In the genomic region with DNA sequence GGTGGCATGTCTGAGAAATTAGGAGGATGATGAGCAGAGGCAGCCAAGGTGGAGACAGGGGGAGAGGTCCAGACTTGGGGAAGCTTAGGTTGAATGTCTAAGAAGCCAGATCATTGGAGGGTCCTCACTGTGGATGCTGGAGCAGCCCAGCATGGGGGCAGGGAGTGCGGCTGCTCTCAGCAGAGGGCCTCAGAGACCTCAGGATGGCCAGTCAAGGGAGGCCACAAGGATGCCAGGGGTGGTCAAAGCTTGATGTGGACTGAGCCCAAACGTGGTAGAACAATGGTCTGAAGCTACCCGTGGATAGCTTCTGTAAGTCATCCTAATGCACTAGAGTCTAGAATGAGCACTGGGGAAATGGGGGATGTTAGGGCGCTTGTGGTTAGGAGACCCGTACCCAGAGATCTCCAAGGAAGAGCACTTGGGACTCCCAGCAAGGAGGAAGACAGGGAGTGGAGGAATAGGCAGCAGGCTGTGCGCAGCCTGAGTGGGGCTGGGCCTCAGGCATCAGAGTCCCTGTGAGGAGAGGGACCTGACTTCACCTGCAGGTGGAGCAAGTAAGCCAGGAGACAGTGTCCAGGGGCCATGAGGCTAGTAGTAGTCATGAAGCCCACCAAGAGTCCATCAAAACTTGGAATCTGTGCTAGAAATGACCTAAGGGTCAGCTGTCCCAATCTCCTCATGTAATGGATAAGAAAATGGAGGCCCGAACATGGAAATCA, we compare ENCODE assay signal across 10 cellular contexts. TPM values are rescaled to one million over a fixed set of nuclear protein-coding genes. Genes with fewer than 3 reads are reported as not detected.
DNase-seq lines count a peak whose midpoint lies in the region; ATAC-seq and TF ChIP-seq lines count a peak whose summit lies in the region.
"Had no signal": no experiment of that assay in that cellular context is flagged by ENCODE, and none has a peak within 500 bp of the region (broad histone marks: within the 10 kb centered on the region; RNA-seq: fewer than 3 reads in every experiment).

No MANE protein-coding gene starts in this region.

- no peak for ATAC-seq in GM19452 (IDR thresholded peaks at IDR 0.05; ENCODE audit: unreplicated experiment)
- ATAC-seq in activated naive CD8-positive, alpha-beta T cell treated with anti-CD3 and anti-CD28 coated beads, Interleukin-2, amount 50 U/mL, for 24 hours = no peak

- H3K9ac ChIP-seq in GM23248 = no peak overlapping the region

- 54 to 61% methylated on average over 7 of the region's 7 CpGs for WGBS in GM23248 (ENCODE audit: low coverage in 1 of 2, low lambda C conversion rate in 2 of 2, missing lambda C conversion rate in 2 of 2), 2 experiments
- WGBS in prostate gland = 84% methylated on average over 7 of the region's 7 CpGs

- H3K36me3 ChIP-seq in GM23248 (ENCODE audit: low read depth) (no peaks in the 10 kb centered on the region), prostate gland (no peaks in the 10 kb centered on the region)

- H3K27ac ChIP-seq in C4-2B (no peak overlapping the region), GM23248 (no peak overlapping the region), prostate gland (no peak overlapping the region)

- H3K4me3 Mint-ChIP-seq in activated naive CD8-positive, alpha-beta T cell treated with anti-CD3 and anti-CD28 coated beads, Interleukin-2, amount 50 U/mL, for 24 hours = no peak overlapping the region

- peaks cover 21% of the 10 kb centered on the region for H3K27me3 Mint-ChIP-seq in activated naive CD8-positive, alpha-beta T cell treated with anti-CD3 and anti-CD28 coated beads, Interleukin-2, amount 50 U/mL, for 24 hours

- H3K27me3 ChIP-seq in GM23248 (replicated peaks; ENCODE audit: insufficient read depth) (peaks cover 32% of the 10 kb centered on the region), prostate gland (replicated peaks; ENCODE audit: insufficient read depth) (no peaks in the 10 kb centered on the region)

- H3K4me3 ChIP-seq in GM23248 (no peak overlapping the region), prostate gland (no peak overlapping the region)

- H3K9me3 ChIP-seq in GM23248 (ENCODE audit: low read depth) = no peaks in the 10 kb centered on the region
- H3K9me3 ChIP-seq in prostate gland = no peaks in the 10 kb centered on the region

- no peaks in the 10 kb centered on the region for H3K9me3 Mint-ChIP-seq in activated naive CD8-positive, alpha-beta T cell treated with anti-CD3 and anti-CD28 coated beads, Interleukin-2, amount 50 U/mL, for 24 hours

- H3K79me2 ChIP-seq in GM23248 (ENCODE audit: insufficient read depth) = no peaks in the 10 kb centered on the region

- H2AFZ ChIP-seq in GM23248 = no peak overlapping the region

- H3K4me2 ChIP-seq in GM23248 (ENCODE audit: unreplicated experiment) = no peak overlapping the region

- TF ChIP-seq CTCF in C4-2B (conservative IDR thresholded peaks at IDR 0.05) (peak; percentile 26), prostate gland (IDR thresholded peaks at IDR 0.05) (peak in 1 of 4 experiments; percentile 30)

- H3K4me1 Mint-ChIP-seq in activated naive CD8-positive, alpha-beta T cell treated with anti-CD3 and anti-CD28 coated beads, Interleukin-2, amount 50 U/mL, for 24 hours = peaks cover 6% of the 10 kb centered on the region

- intact Hi-C loops in prostate gland (cut with DNase I) = loop anchor here (5.0 kb wide), 1 partner anchor 214 kb away; the partner anchor contains the start of gene S100A2

- H3K27ac Mint-ChIP-seq in activated naive CD8-positive, alpha-beta T cell treated with anti-CD3 and anti-CD28 coated beads, Interleukin-2, amount 50 U/mL, for 24 hours = no peak overlapping the region

- DNase-seq in GM23248 (peak; percentile 23), SK-N-DZ (ENCODE audit: low spot score) (peak; percentile 34), iPS DF 4.7 (ENCODE audit: extremely low read depth, low spot score) (peak; percentile 38), prostate gland (ENCODE audit: low spot score) (no peak)
- DNase-seq in activated naive CD8-positive, alpha-beta T cell treated with anti-CD3 and anti-CD28 coated beads, Interleukin-2, amount 50 U/mL, for 24 hours = no peak
- DNase-seq in stimulated activated CD4-positive, alpha-beta T cell treated with anti-CD3 and anti-CD28 coated beads, Interleukin-2, amount 100 ng/mL, for 48 hours = no peak

- H3K4me1 ChIP-seq in GM23248 (ENCODE audit: insufficient read depth) (no peaks in the 10 kb centered on the region), prostate gland (replicated peaks) (no peaks in the 10 kb centered on the region)

- no peaks in the 10 kb centered on the region for H3K9me2 ChIP-seq in GM23248 (ENCODE audit: insufficient read depth)

- no peak for TF ChIP-seq POLR2A in prostate gland (IDR thresholded peaks at IDR 0.05)

- H3F3A ChIP-seq in GM23248 (ENCODE audit: insufficient read depth) = no peaks in the 10 kb centered on the region

- H4K20me1 ChIP-seq in GM23248 (ENCODE audit: insufficient read depth) = no peaks in the 10 kb centered on the region

- in situ Hi-C loops in GM23248 (cut with MboI) = loop anchor here (25.0 kb wide), 1 partner anchor 384 kb away; the partner anchor contains the start of gene INTS3

- H3K36me3 Mint-ChIP-seq in activated naive CD8-positive, alpha-beta T cell treated with anti-CD3 and anti-CD28 coated beads, Interleukin-2, amount 50 U/mL, for 24 hours (ENCODE audit: low read depth) = no peaks in the 10 kb centered on the region

RNA-seq across cellular contexts. Expression of gene S100A9, which starts 4.3 kb away (rescaled TPM):
- not detected in 2 replicates for total RNA-seq in GM23248 (2014; rRNA removed; shearing (Covaris generic))
- polyA plus RNA-seq in GM23248 (2016; fragmentation: Nextera tagmentation; extraction: Ambion mirVana) = not detected in 2 replicates
- polyA plus RNA-seq in SK-N-DZ (2014; cell fraction: cytosol; rRNA removed) = not detected in 2 replicates
- polyA plus RNA-seq in SK-N-DZ (2014; cell fraction: nucleus; rRNA removed) = not detected in 2 replicates
- total RNA-seq in prostate gland = 10 to 100 TPM; 25.6 to 45.2 TPM

RNA-seq across cellular contexts. Expression of gene PGLYRP4, which starts 4.7 kb away (rescaled TPM):
- not detected in 2 replicates for total RNA-seq in GM23248 (2014; rRNA removed; shearing (Covaris generic))
- polyA plus RNA-seq in GM23248 (2016; fragmentation: Nextera tagmentation; extraction: Ambion mirVana) = not detected in 2 replicates
- polyA plus RNA-seq in SK-N-DZ (2014; cell fraction: cytosol; rRNA removed) = not detected in 2 replicates
- not detected in 2 replicates for polyA plus RNA-seq in SK-N-DZ (2014; cell fraction: nucleus; rRNA removed)
- total RNA-seq in prostate gland = not detected
- total RNA-seq: mononuclear cell had no signal
- polyA plus RNA-seq: adipose tissue had no signal

RNA-seq across cellular contexts. Expression of gene S100A12, which starts 22.0 kb away (rescaled TPM):
- total RNA-seq in GM23248 (2014; rRNA removed; shearing (Covaris generic)) = not detected in 2 replicates
- polyA plus RNA-seq in GM23248 (2016; fragmentation: Nextera tagmentation; extraction: Ambion mirVana) = not detected in 2 replicates
- polyA plus RNA-seq in SK-N-DZ (2014; cell fraction: cytosol; rRNA removed) = not detected in 2 replicates
- not detected in 2 replicates for polyA plus RNA-seq in SK-N-DZ (2014; cell fraction: nucleus; rRNA removed)
- total RNA-seq in prostate gland = not detected

RNA-seq across cellular contexts. Expression of gene S100A8, which starts 37.5 kb away (rescaled TPM):
- not detected in 2 replicates for total RNA-seq in GM23248 (2014; rRNA removed; shearing (Covaris generic))
- not detected in 2 replicates for polyA plus RNA-seq in GM23248 (2016; fragmentation: Nextera tagmentation; extraction: Ambion mirVana)
- polyA plus RNA-seq in SK-N-DZ (2014; cell fraction: cytosol; rRNA removed) = not detected in 2 replicates
- not detected in 2 replicates for polyA plus RNA-seq in SK-N-DZ (2014; cell fraction: nucleus; rRNA removed)
- 1 to 10 TPM; 1.5 to 5.6 TPM for total RNA-seq in prostate gland

RNA-seq across cellular contexts. Expression of gene PGLYRP3, which starts 40.6 kb away (rescaled TPM):
- not detected in 2 replicates for total RNA-seq in GM23248 (2014; rRNA removed; shearing (Covaris generic))
- polyA plus RNA-seq in GM23248 (2016; fragmentation: Nextera tagmentation; extraction: Ambion mirVana) = not detected in 2 replicates
- polyA plus RNA-seq in SK-N-DZ (2014; cell fraction: cytosol; rRNA removed) = not detected in 2 replicates
- polyA plus RNA-seq in SK-N-DZ (2014; cell fraction: nucleus; rRNA removed) = not detected in 2 replicates
- total RNA-seq in prostate gland = not detected
- total RNA-seq: mononuclear cell had no signal
- polyA plus RNA-seq: adipose tissue had no signal

Comparison
In these comparisons a context has a peak if more than half of its experiments do, and no peak if none do; other contexts are left out.
1. DNase-seq: peak in GM23248 (single experiment), SK-N-DZ (single experiment) and iPS DF 4.7 (single experiment); none in prostate gland (single experiment), activated naive CD8-positive, alpha-beta T cell treated with anti-CD3 and anti-CD28 coated beads, Interleukin-2, amount 50 U/mL, for 24 hours (single experiment) and stimulated activated CD4-positive, alpha-beta T cell treated with anti-CD3 and anti-CD28 coated beads, Interleukin-2, amount 100 ng/mL, for 48 hours (0 of 2).
2. RNA of gene S100A9, which starts 4.3 kb away (total RNA-seq): 25.6 to 45.2 TPM in prostate gland; not detected in GM23248; every median in the first group is over 10 times any median in the second.